ENCODE assay signal across 28 cellular contexts in the genomic region with DNA sequence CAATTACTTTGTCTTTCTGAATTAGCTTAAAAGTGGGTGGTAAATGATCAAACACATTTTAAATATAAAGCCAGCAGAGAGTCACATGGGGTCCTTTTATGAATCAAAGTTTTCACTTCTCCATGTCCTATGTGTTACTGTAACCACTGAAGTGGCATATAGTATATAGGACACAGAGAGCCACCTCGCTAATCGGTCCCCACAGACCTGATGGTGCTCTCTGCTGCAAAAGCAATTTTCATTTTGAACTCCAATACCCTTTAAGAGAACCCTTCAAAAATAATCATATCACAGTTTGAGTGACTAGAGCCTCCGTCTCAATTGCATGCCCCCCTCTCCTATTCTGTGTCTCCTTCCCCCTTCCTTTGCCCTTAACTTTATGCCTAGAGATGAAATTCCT.
"Had no signal": no experiment of that assay in that cellular context is flagged by ENCODE, and none has a peak within 500 bp of the region (broad histone marks: within the 10 kb centered on the region; RNA-seq: fewer than 3 reads in every experiment).

No MANE protein-coding gene starts in this region.

- DNase-seq: activated CD4-positive, alpha-beta memory T cell treated with anti-CD3 and anti-CD28 coated beads for 36 hours; activated CD4-positive, alpha-beta T cell treated with anti-CD3 and anti-CD28 coated beads, Interleukin-2, amount 10 ng/mL, durations not matched to agents 7 days and 5 days; activated CD4-positive, CD25-positive, alpha-beta regulatory T cell; activated CD8-positive, alpha-beta memory T cell treated with anti-CD3 and anti-CD28 coated beads for 24 hours; activated effector memory CD4-positive, alpha-beta T cell treated with anti-CD3 and anti-CD28 coated beads, Interleukin-2, amount 50 U/mL, for 16 hours; activated naive CD4-positive, alpha-beta T cell treated with anti-CD3 and anti-CD28 coated beads for 36 hours; activated T-cell treated with anti-CD3 and anti-CD28 coated beads, Interleukin-2, amount 50 U/mL, for 4 hours; amygdala; brain microvascular endothelial cell; Karpas-422; NCI-H1048; NCI-H146; NCI-H187 treated with DMSO at 0.1 percent for 48 hours; NCI-H2171; NCI-H2227 treated with DMSO at 0.1 percent for 48 hours; NCI-H446 treated with DMSO at 0.1 percent for 48 hours; NCI-H524 treated with DMSO at 0.1 percent for 48 hours; NCI-H748 treated with DMSO at 0.1 percent for 48 hours; Peyer's patch; SHP77; T-helper 2 cell; T1000 had no signal

- H3K27ac ChIP-seq: brain microvascular endothelial cell, cardiac muscle cell, Peyer's patch, RWPE1, SJSA1 had no signal

- H3K27me3 ChIP-seq: brain microvascular endothelial cell, cardiac muscle cell, Peyer's patch, SJSA1 had no signal

- H3K9me3 ChIP-seq: Peyer's patch, SJSA1 had no signal

- ATAC-seq: activated T-cell treated with anti-CD3 and anti-CD28 coated beads, Interleukin-2, amount 50 U/mL, for 4 hours had no signal

- H3K36me3 ChIP-seq: brain microvascular endothelial cell, cardiac muscle cell, Peyer's patch, SJSA1 had no signal

- H3K4me3 ChIP-seq: cardiac muscle cell, Peyer's patch, SJSA1 had no signal

- FAIRE-seq: astrocyte, colon, TTC549 had no signal

- H3K4me1 ChIP-seq: Peyer's patch, SJSA1 had no signal
